ENCODE assay signal across 9 cellular contexts in the genomic region with DNA sequence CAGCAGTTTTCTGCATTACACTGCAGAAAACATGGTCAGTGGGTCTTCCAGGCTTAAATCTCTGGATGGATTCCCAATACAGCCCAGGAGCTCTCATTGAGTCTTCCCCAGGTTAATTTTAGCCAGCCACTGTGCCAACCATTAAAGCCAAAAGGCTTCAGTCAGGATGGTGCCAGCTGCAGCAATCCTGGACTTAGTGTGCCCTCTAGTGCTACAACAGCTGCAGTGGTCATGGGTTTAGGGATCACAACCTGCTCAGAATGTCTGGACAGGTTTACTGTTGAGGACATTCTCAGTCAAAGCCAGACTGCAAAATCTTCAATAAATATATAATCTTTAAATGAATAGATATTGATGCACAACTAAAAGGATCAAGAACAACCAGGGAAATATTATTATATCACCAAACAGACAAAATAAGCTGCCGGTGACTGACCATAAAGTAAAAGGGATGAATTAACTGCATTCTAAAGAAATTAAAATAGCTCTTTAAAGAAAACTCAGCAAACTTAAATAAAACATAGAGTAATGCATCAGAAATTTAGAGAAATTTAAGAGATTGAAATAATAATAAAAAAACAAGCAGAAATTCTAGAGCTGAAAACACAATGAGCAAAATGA.
DNase-seq lines count a peak whose midpoint lies in the region; ATAC-seq, FAIRE-seq and TF ChIP-seq lines count a peak whose summit lies in the region.
"Had no signal": no experiment of that assay in that cellular context is flagged by ENCODE, and none has a peak within 500 bp of the region (broad histone marks: within the 10 kb centered on the region; RNA-seq: fewer than 3 reads in every experiment).

No MANE protein-coding gene starts in this region.

- H3K4me2 ChIP-seq in A549 = no peak overlapping the region

- no peaks in the 10 kb centered on the region for H3K4me1 ChIP-seq in A549

- no peak for TF ChIP-seq EP300 in A549 (IDR thresholded peaks at IDR 0.05)

- peak; percentile 51 for TF ChIP-seq CTCF in A549 (IDR thresholded peaks at IDR 0.05)

- no peak for FAIRE-seq in A549 (lab: Jason Lieb, UNC)
- peak; percentile 67 for FAIRE-seq in GM12891 (lab: Jason Lieb, UNC)
- FAIRE-seq: endometrium had no signal

- no peaks in the 10 kb centered on the region for H3K9me3 ChIP-seq in A549

- ATAC-seq in A549 (peak; percentile 84 to 87; a peak in 5 of 6 replicates), HG03039 (IDR thresholded peaks at IDR 0.05; ENCODE audit: unreplicated experiment) (peak; percentile 65)

- TF ChIP-seq POLR2A in A549 (IDR thresholded peaks at IDR 0.05; ENCODE audit: low read length) (no peak), GM12891 (IDR thresholded peaks at IDR 0.05; ENCODE audit: low read depth, low read length) (no peak)

- H3K4me3 ChIP-seq in A549 = no peak overlapping the region

- WGBS in A549 (ENCODE audit: missing lambda C conversion rate) = 65% methylated on average over 1 of the region's 1 CpG

- POLR2A ChIA-PET in A549 (lab: Yijun Ruan, JAX) = no interaction called here

- CTCF ChIA-PET in A549 (lab: Yijun Ruan, JAX) = interaction anchor here (0.7 to 4.1 kb wide), 12 partner anchors 8 to 1104 kb away, joined by 3 to 31 read pairs (median 4); no protein-coding TSS in a partner anchor

- H3K27ac ChIP-seq in A549 = no peak overlapping the region

- peak; percentile 15 to 42 for DNase-seq in A549 (ENCODE audit: low read depth in 1 of 2, low spot score in 1 of 2)
- peak; percentile 1 for DNase-seq in GM12891 (ENCODE audit: insufficient read length, low spot score)
- DNase-seq in NCI-H510A treated with DMSO at 0.1 percent for 48 hours (lab: John Stamatoyannopoulos, UW) = peak; percentile 23
- peak; percentile 40 for DNase-seq in dedifferentiated amniotic fluid mesenchymal stem cell (ENCODE audit: extremely low spot score)
- peak; percentile 13 for DNase-seq in non-pigmented ciliary epithelial cell (ENCODE audit: low read depth)
- DNase-seq in GOT3 (lab: John Stamatoyannopoulos, UW) = no peak
- DNase-seq in NCI-H2171 treated with DMSO at 0.1 percent for 48 hours (lab: John Stamatoyannopoulos, UW) = no peak

- peak; percentile 72 to 75 for TF ChIP-seq RAD21 in A549 (conservative IDR thresholded peaks at IDR 0.05 in 1 of 2, IDR thresholded peaks at IDR 0.05 in 1 of 2)

TF ChIP-seq in A549, 52 proteins besides CTCF, POLR2A, EP300 and RAD21:
- peak; percentile 62 for TF ChIP-seq SMC3 (IDR thresholded peaks at IDR 0.05)
- no peak for TF ChIP-seq BHLHE40 (IDR thresholded peaks at IDR 0.05; ENCODE audit: low read depth, low read length)

TF ChIP-seq in GM12891, 5 proteins besides CTCF, POLR2A, EP300 and RAD21:
- TF ChIP-seq PAX5 (IDR thresholded peaks at IDR 0.05; ENCODE audit: insufficient read depth, low read length, severe bottlenecking) = no peak
- no peak for TF ChIP-seq POU2F2 (IDR thresholded peaks at IDR 0.05; ENCODE audit: low read depth, low read length)
- TF ChIP-seq TAF1 (IDR thresholded peaks at IDR 0.05; ENCODE audit: low read depth, low read length) = no peak
- no peak for TF ChIP-seq SPI1 (IDR thresholded peaks at IDR 0.05; ENCODE audit: low read depth, low read length)
- no peak for TF ChIP-seq POLR2AphosphoS5 (IDR thresholded peaks at IDR 0.05; ENCODE audit: low read depth, low read length)
TF ChIP-seq in GM12891: peak in this region for 0.

Comparison
In these comparisons a context has a peak if more than half of its experiments do, and no peak if none do; other contexts are left out.
1. DNase-seq: peak in A549 (2 of 2), GM12891 (single experiment), NCI-H510A treated with DMSO at 0.1 percent for 48 hours (single experiment), dedifferentiated amniotic fluid mesenchymal stem cell (single experiment) and non-pigmented ciliary epithelial cell (single experiment); none in GOT3 (single experiment) and NCI-H2171 treated with DMSO at 0.1 percent for 48 hours (single experiment).